Comparison of ENCODE assay signal across 8 cellular contexts in genomic region chr12:45991289-45992249, GRCh38. TPM values are rescaled to one million over a fixed set of nuclear protein-coding genes. Genes with fewer than 3 reads are reported as not detected.
DNase-seq lines count a peak whose midpoint lies in the region; ATAC-seq and TF ChIP-seq lines count a peak whose summit lies in the region.

No MANE protein-coding gene starts in this region.

- peak overlapping the region; percentile 85 for H3K27ac ChIP-seq in thymus (ENCODE audit: low read depth)

- H3K9me3 ChIP-seq in MG63 (no peaks in the 10 kb centered on the region), thymus (ENCODE audit: control insufficient read depth) (no peaks in the 10 kb centered on the region)

- WGBS in thymus = 1% methylated on average over 71 of the region's 71 CpGs

- peaks cover 19% of the 10 kb centered on the region for H3K36me3 Mint-ChIP-seq in activated naive CD4-positive, alpha-beta T cell treated with anti-CD3 and anti-CD28 coated beads, Interleukin-2, amount 10 ng/mL, durations not matched to agents 7 days and 5 days
- H3K36me3 Mint-ChIP-seq in glutamatergic neuron (ENCODE audit: unreplicated experiment) (no peaks in the 10 kb centered on the region), osteocyte (ENCODE audit: unreplicated experiment) (peaks cover 5% of the 10 kb centered on the region)

- CTCF ChIA-PET in activated naive CD4-positive, alpha-beta T cell treated with anti-CD3 and anti-CD28 coated beads, Interleukin-2, amount 10 ng/mL, durations not matched to agents 7 days and 5 days (lab: Charles Lee) = interaction anchor here (0.9 to 1.8 kb wide), 6 partner anchors 11 to 336 kb away, joined by 3 to 6 read pairs (median 4); partner anchors contain the start of gene SLC38A1

- H3K4me3 ChIP-seq in MG63 = peak overlapping the region; percentile 96
- H3K4me3 ChIP-seq in thymus (ENCODE audit: low read length) = peak overlapping the region; percentile 90

- peaks cover 15% of the 10 kb centered on the region for H3K27me3 Mint-ChIP-seq in activated naive CD4-positive, alpha-beta T cell treated with anti-CD3 and anti-CD28 coated beads, Interleukin-2, amount 10 ng/mL, durations not matched to agents 7 days and 5 days
- H3K27me3 Mint-ChIP-seq in glutamatergic neuron (ENCODE audit: unreplicated experiment) = peaks cover 18% of the 10 kb centered on the region
- H3K27me3 Mint-ChIP-seq in osteocyte (ENCODE audit: unreplicated experiment) = no peaks in the 10 kb centered on the region

- H3K27me3 ChIP-seq in MG63 = no peaks in the 10 kb centered on the region
- H3K27me3 ChIP-seq in thymus (ENCODE audit: control insufficient read depth, insufficient read depth) = no peaks in the 10 kb centered on the region

- H3K4me1 ChIP-seq in thymus (ENCODE audit: control insufficient read depth, insufficient read depth, low read length) = peaks cover 7% of the 10 kb centered on the region

- peak; percentile 96 for DNase-seq in DMS53 treated with DMSO at 0.1 percent for 48 hours (lab: John Stamatoyannopoulos, UW; ENCODE audit: unreplicated experiment)
- peak; percentile 82 for DNase-seq in MG63
- peak; percentile 92 for DNase-seq in SK-N-DZ (ENCODE audit: low spot score)
- peak; percentile 84 for DNase-seq in activated naive CD4-positive, alpha-beta T cell treated with anti-CD3 and anti-CD28 coated beads, Interleukin-2, amount 10 ng/mL, durations not matched to agents 7 days and 5 days
- DNase-seq in glutamatergic neuron = peak; percentile 73
- DNase-seq in osteocyte (ENCODE audit: extremely low spot score, unreplicated experiment) = peak; percentile 87

- H3K27ac Mint-ChIP-seq in activated naive CD4-positive, alpha-beta T cell treated with anti-CD3 and anti-CD28 coated beads, Interleukin-2, amount 10 ng/mL, durations not matched to agents 7 days and 5 days = peak overlapping the region; percentile 95
- peak overlapping the region; percentile 97 for H3K27ac Mint-ChIP-seq in glutamatergic neuron (ENCODE audit: unreplicated experiment)
- H3K27ac Mint-ChIP-seq in osteocyte (ENCODE audit: unreplicated experiment) = peak overlapping the region; percentile 98

- peak overlapping the region; percentile 81 for H3K4me3 Mint-ChIP-seq in activated naive CD4-positive, alpha-beta T cell treated with anti-CD3 and anti-CD28 coated beads, Interleukin-2, amount 10 ng/mL, durations not matched to agents 7 days and 5 days
- H3K4me3 Mint-ChIP-seq in glutamatergic neuron (ENCODE audit: unreplicated experiment) = peak overlapping the region; percentile 98
- peak overlapping the region; percentile 90 for H3K4me3 Mint-ChIP-seq in osteocyte (ENCODE audit: unreplicated experiment)

- H3K9me3 Mint-ChIP-seq in activated naive CD4-positive, alpha-beta T cell treated with anti-CD3 and anti-CD28 coated beads, Interleukin-2, amount 10 ng/mL, durations not matched to agents 7 days and 5 days = no peaks in the 10 kb centered on the region
- H3K9me3 Mint-ChIP-seq in glutamatergic neuron (ENCODE audit: unreplicated experiment) = peaks cover 7% of the 10 kb centered on the region
- H3K9me3 Mint-ChIP-seq in osteocyte (ENCODE audit: unreplicated experiment) = no peaks in the 10 kb centered on the region

- H3K36me3 ChIP-seq in MG63 (peaks cover 14% of the 10 kb centered on the region), thymus (ENCODE audit: control insufficient read depth, insufficient read depth) (no peaks in the 10 kb centered on the region)

- TF ChIP-seq CTCF in glutamatergic neuron (IDR thresholded peaks at IDR 0.05; ENCODE audit: partially characterized antibody, unreplicated experiment) = no peak
- TF ChIP-seq CTCF in osteocyte (IDR thresholded peaks at IDR 0.05) = no peak

- ATAC-seq in GM21717 (IDR thresholded peaks at IDR 0.05; ENCODE audit: unreplicated experiment) = peak; percentile 26

- peaks cover 34% of the 10 kb centered on the region for H3K4me1 Mint-ChIP-seq in activated naive CD4-positive, alpha-beta T cell treated with anti-CD3 and anti-CD28 coated beads, Interleukin-2, amount 10 ng/mL, durations not matched to agents 7 days and 5 days
- H3K4me1 Mint-ChIP-seq in glutamatergic neuron (ENCODE audit: low read depth, unreplicated experiment) = peaks cover 16% of the 10 kb centered on the region
- H3K4me1 Mint-ChIP-seq in osteocyte (ENCODE audit: unreplicated experiment) = peaks cover 41% of the 10 kb centered on the region

RNA-seq across cellular contexts. Expression of gene SCAF11, which starts 1.2 kb away (rescaled TPM):
- 57.2 and 78.3 TPM in 2 replicates for total RNA-seq in MG63 (2014; rRNA removed; shearing (Covaris generic); ENCODE audit: low replicate concordance)
- polyA plus RNA-seq in SK-N-DZ (2014; cell fraction: cytosol; rRNA removed) = 56.5 and 63.7 TPM in 2 replicates
- polyA plus RNA-seq in SK-N-DZ (2014; cell fraction: nucleus; rRNA removed) = 50.3 and 69.2 TPM in 2 replicates
- 63.4 TPM for total RNA-seq in glutamatergic neuron (ENCODE audit: unreplicated experiment)
- 128 and 129 TPM in 2 replicates for total RNA-seq in osteocyte
- polyA plus RNA-seq in thymus = 42.9 TPM

Comparison
In these comparisons a context has a peak if more than half of its experiments do, and no peak if none do; other contexts are left out.
1. Peak in every context shown above with its lines: DNase-seq, ATAC-seq, H3K4me3 ChIP-seq and H3K27ac ChIP-seq.